ENCODE assay signal across 7 cellular contexts in genomic region chr10:3197354-3198003, GRCh38. TPM values are rescaled to one million over a fixed set of nuclear protein-coding genes. Genes with fewer than 3 reads are reported as not detected.
DNase-seq lines count a peak whose midpoint lies in the region; ATAC-seq, FAIRE-seq and TF ChIP-seq lines count a peak whose summit lies in the region.

No MANE protein-coding gene starts in this region.

- no peak overlapping the region for H3K27ac Mint-ChIP-seq in activated CD4-positive, alpha-beta T cell treated with anti-CD3 and anti-CD28 coated beads for 36 hours

- peaks cover 11% of the 10 kb centered on the region for H3K4me1 Mint-ChIP-seq in activated CD4-positive, alpha-beta T cell treated with anti-CD3 and anti-CD28 coated beads for 36 hours

- POLR2A ChIA-PET in activated CD4-positive, alpha-beta T cell treated with anti-CD3 and anti-CD28 coated beads for 36 hours (lab: Charles Lee) = interaction anchor here (0.6 to 1.5 kb wide), 6 partner anchors 29 to 934 kb away, joined by 3 to 10 read pairs (median 3); partner anchors contain the start of gene KLF6

- ATAC-seq in HG03039 (IDR thresholded peaks at IDR 0.05; ENCODE audit: unreplicated experiment) = peak; percentile 80
- ATAC-seq in activated CD4-positive, alpha-beta T cell treated with anti-CD3 and anti-CD28 coated beads for 36 hours = peak; percentile 90
- ATAC-seq in right lobe of liver = peak; percentile 97 to 98 (median 98)

- H3K9me3 ChIP-seq in right lobe of liver = no peaks in the 10 kb centered on the region

- H3K27ac ChIP-seq in right lobe of liver = peak overlapping the region in 1 of 3 donors; percentile 54

- no peaks in the 10 kb centered on the region for H3K4me1 ChIP-seq in right lobe of liver

- FAIRE-seq in GM18507 (lab: Jason Lieb, UNC) = peak; percentile 67

- H3K4me3 ChIP-seq in choroid plexus epithelial cell (ENCODE audit: low read depth, low read length) (peak overlapping the region; percentile 39), right lobe of liver (no peak overlapping the region)

- no peak for TF ChIP-seq POLR2A in right lobe of liver (IDR thresholded peaks at IDR 0.05)

- H3K27me3 ChIP-seq in right lobe of liver = no peaks in the 10 kb centered on the region

- no peaks in the 10 kb centered on the region for H3K36me3 ChIP-seq in right lobe of liver

- WGBS in right lobe of liver (ENCODE audit: insufficient coverage, low coverage, low lambda C conversion rate, missing lambda C conversion rate) = 6% methylated on average over 17 of the region's 27 CpGs

- intact Hi-C loops in activated CD4-positive, alpha-beta T cell treated with anti-CD3 and anti-CD28 coated beads for 36 hours (cut with DNase I, micrococcal nuclease) = loop anchor here (1.0 to 5.0 kb wide), 8 partner anchors 11 to 1569 kb away; no protein-coding TSS in a partner anchor
- intact Hi-C loops in right lobe of liver (cut with DNase I) = no loop called here

- H3K9me3 Mint-ChIP-seq in activated CD4-positive, alpha-beta T cell treated with anti-CD3 and anti-CD28 coated beads for 36 hours (ENCODE audit: low read depth) = no peaks in the 10 kb centered on the region

- CTCF ChIA-PET in activated CD4-positive, alpha-beta T cell treated with anti-CD3 and anti-CD28 coated beads for 36 hours (lab: Charles Lee) = interaction anchor here (0.5 to 2.3 kb wide), 16 partner anchors 10 to 1617 kb away, joined by 3 to 18 read pairs (median 3); no protein-coding TSS in a partner anchor

- DNase-seq in GM18507 (ENCODE audit: extremely low spot score, insufficient read length, low read depth) (peak; percentile 38), NCI-H2227 treated with DMSO at 0.1 percent for 48 hours (lab: John Stamatoyannopoulos, UW) (peak; percentile 64), choroid plexus epithelial cell (ENCODE audit: low read depth) (peak; percentile 85), right lobe of liver (peak; percentile 79 to 84 (median 80))
- DNase-seq in activated CD4-positive, alpha-beta T cell treated with anti-CD3 and anti-CD28 coated beads for 36 hours = peak; percentile 92
- DNase-seq in stimulated activated CD4-positive, alpha-beta T cell treated with anti-CD3 and anti-CD28 coated beads, Interleukin-2, amount 100 ng/mL, for 48 hours = peak; percentile 68 to 72

- peaks cover 60% of the 10 kb centered on the region for H3K27me3 Mint-ChIP-seq in activated CD4-positive, alpha-beta T cell treated with anti-CD3 and anti-CD28 coated beads for 36 hours

- peak; percentile 92 for TF ChIP-seq CTCF in choroid plexus epithelial cell (conservative IDR thresholded peaks at IDR 0.05; ENCODE audit: low read depth, low read length)
- peak; percentile 82 to 89 (median 84) for TF ChIP-seq CTCF in right lobe of liver (IDR thresholded peaks at IDR 0.05)

- H3K4me3 Mint-ChIP-seq in activated CD4-positive, alpha-beta T cell treated with anti-CD3 and anti-CD28 coated beads for 36 hours = no peak overlapping the region

- no peaks in the 10 kb centered on the region for H3K36me3 Mint-ChIP-seq in activated CD4-positive, alpha-beta T cell treated with anti-CD3 and anti-CD28 coated beads for 36 hours (ENCODE audit: low read depth)

RNA-seq across cellular contexts. Expression of gene PITRM1, which starts 24.9 kb away (rescaled TPM):
- total RNA-seq in activated CD4-positive, alpha-beta T cell treated with anti-CD3 and anti-CD28 coated beads for 36 hours = 10 to 100 TPM; 84.8 to 97.9 TPM
- 10 to 100 TPM; 40.7 to 59.5 (median 49.7) TPM for total RNA-seq in right lobe of liver

Comparison
In these comparisons a context has a peak if more than half of its experiments do, and no peak if none do; other contexts are left out.
1. DNase-seq: peak in every context shown above with its lines; median percentile 92 in activated CD4-positive, alpha-beta T cell treated with anti-CD3 and anti-CD28 coated beads for 36 hours; 85 in choroid plexus epithelial cell; 80 in right lobe of liver; 70 in stimulated activated CD4-positive, alpha-beta T cell treated with anti-CD3 and anti-CD28 coated beads, Interleukin-2, amount 100 ng/mL, for 48 hours; 64 in NCI-H2227 treated with DMSO at 0.1 percent for 48 hours; 38 in GM18507.
2. intact Hi-C loops: an anchor here in activated CD4-positive, alpha-beta T cell treated with anti-CD3 and anti-CD28 coated beads for 36 hours (1.0 to 5.0 kb wide); none called in right lobe of liver.